Comparison of ENCODE assay signal across 12 cellular contexts in genomic region chr3:146142757-146143156, GRCh38. TPM values are rescaled to one million over a fixed set of nuclear protein-coding genes. Genes with fewer than 3 reads are reported as not detected.
DNase-seq lines count a peak whose midpoint lies in the region; ATAC-seq, FAIRE-seq and TF ChIP-seq lines count a peak whose summit lies in the region.
"Had no signal": no experiment of that assay in that cellular context is flagged by ENCODE, and none has a peak within 500 bp of the region (broad histone marks: within the 10 kb centered on the region; RNA-seq: fewer than 3 reads in every experiment).

No MANE protein-coding gene starts in this region.

- H3K9me3 ChIP-seq in MM.1S (replicated peaks; ENCODE audit: insufficient read depth, low read length), result no peaks in the 10 kb centered on the region
- H3K9me3 ChIP-seq in H1 (ENCODE audit: insufficient read depth in 2 of 2, low read depth in 1 of 2, low read length in 1 of 2), result no peaks in the 10 kb centered on the region
- H3K9me3 ChIP-seq in right lobe of liver, result no peaks in the 10 kb centered on the region

- H2BK120ac ChIP-seq in H1 (replicated peaks; ENCODE audit: low read depth, low read length), result no peak overlapping the region

- H3K14ac ChIP-seq in H1 (ENCODE audit: insufficient read length), result no peak overlapping the region

- no peak overlapping the region for H3K56ac ChIP-seq in H1 (replicated peaks; ENCODE audit: insufficient read length, low read depth, low read length)

- H3K9ac ChIP-seq in MM.1S (ENCODE audit: low read length), result no peak overlapping the region
- H3K9ac ChIP-seq in H1 (replicated peaks in 1 of 4; ENCODE audit: extremely low read depth in 1 of 4, low read depth in 3 of 4, low read length in 3 of 4), result no peak overlapping the region

- H2BK20ac ChIP-seq in H1 (ENCODE audit: low read length), result no peak overlapping the region

- H4K8ac ChIP-seq in H1 (ENCODE audit: extremely low read depth, insufficient read depth, low read length), result no peak overlapping the region

- no peak for FAIRE-seq in H1 (lab: Jason Lieb, UNC)

- H3K23ac ChIP-seq in H1 (ENCODE audit: insufficient read length), result no peak overlapping the region

- no peaks in the 10 kb centered on the region for H3K23me2 ChIP-seq in H1 (ENCODE audit: low read depth, low read length)

- H3F3A ChIP-seq in MM.1S (ENCODE audit: insufficient read depth, low read length), result no peaks in the 10 kb centered on the region

- no peaks in the 10 kb centered on the region for H3K27me3 ChIP-seq in MM.1S (replicated peaks; ENCODE audit: insufficient read depth, low read length)
- H3K27me3 ChIP-seq in H1 (replicated peaks in 1 of 4; ENCODE audit: control insufficient read depth in 3 of 4, extremely low read depth in 1 of 4, insufficient read depth in 3 of 4, low read length in 3 of 4), result no peaks in the 10 kb centered on the region
- no peaks in the 10 kb centered on the region for H3K27me3 ChIP-seq in right lobe of liver

- H3K4me2 ChIP-seq in MM.1S (ENCODE audit: low read depth, low read length) (no peak overlapping the region), H1 (ENCODE audit: insufficient read depth in 1 of 2, low read depth in 2 of 2, low read length in 2 of 2) (no peak overlapping the region)

- no peak overlapping the region for H4K91ac ChIP-seq in H1 (replicated peaks; ENCODE audit: insufficient read length, low read length)

- POLR2A ChIA-PET in H1 (lab: Charles Lee; ENCODE audit: partially characterized antibody), result no interaction called here

- no peaks in the 10 kb centered on the region for H4K20me1 ChIP-seq in MM.1S (ENCODE audit: insufficient read depth, low read length)
- peaks cover 0 to 1% of the 10 kb centered on the region in 2 experiments for H4K20me1 ChIP-seq in H1 (replicated peaks in 1 of 2; ENCODE audit: control insufficient read depth in 1 of 2, insufficient read depth in 2 of 2, low read length in 2 of 2)

- TF ChIP-seq EP300 in H1 (IDR thresholded peaks at IDR 0.05; ENCODE audit: borderline replicate concordance in 1 of 2, low read depth in 2 of 2, low read length in 2 of 2), result no peak

- intact Hi-C loops in right lobe of liver (cut with DNase I), result no loop called here

- H3K18ac ChIP-seq in H1 (ENCODE audit: extremely low read depth, low read length), result no peak overlapping the region

- WGBS in H1 (ENCODE audit: extremely low coverage in 1 of 2, insufficient coverage in 1 of 2, insufficient read length in 1 of 2, insufficient replicate concordance in 2 of 2, low coverage in 1 of 2, low lambda C conversion rate in 2 of 2, missing lambda C conversion rate in 1 of 2), 2 experiments, result 92% methylated on average over 3 of the region's 3 CpGs; no CpG with 5 or more reads in 1 of the 2 experiments
- WGBS in right lobe of liver (ENCODE audit: insufficient coverage, low coverage, low lambda C conversion rate, missing lambda C conversion rate), result 53% methylated on average over 3 of the region's 3 CpGs

- CTCF ChIA-PET in H1 (lab: Charles Lee; ENCODE audit: partially characterized antibody), result interaction anchor here (1.2 kb wide), 1 partner anchor 14 kb away, joined by 3 read pairs; no protein-coding TSS in a partner anchor

- H3K4me3 ChIP-seq in MM.1S (ENCODE audit: low read length) (no peak overlapping the region), H1 (ENCODE audit: extremely low read depth in 1 of 4, insufficient read depth in 2 of 4, low read depth in 3 of 4, low read length in 4 of 4) (no peak overlapping the region), right lobe of liver (no peak overlapping the region)

- H3K79me1 ChIP-seq in H1 (ENCODE audit: low read depth, low read length), result no peaks in the 10 kb centered on the region; the same call in 1 of the 2 replicates

- DNase-seq in MM.1S (peak; percentile 43), H1 (ENCODE audit: low read depth in 1 of 2, low spot score in 2 of 2) (no peak), right lobe of liver (no peak), superior temporal gyrus (ENCODE audit: extremely low spot score) (peak; percentile 67), NCI-H2227 (lab: John Stamatoyannopoulos, UW; ENCODE audit: unreplicated experiment) (no peak), T-helper 1 cell (no peak), SIG-M5 treated with dmso at 0.1 percent for 504 hours (lab: John Stamatoyannopoulos, UW; ENCODE audit: unreplicated experiment) (no peak)
- DNase-seq: activated naive CD4-positive, alpha-beta T cell treated with anti-CD3 and anti-CD28 coated beads, Interleukin-2, amount 10 ng/mL, durations not matched to agents 7 days and 5 days; DND-41; stimulated activated naive CD8-positive, alpha-beta T cell treated with anti-CD3 and anti-CD28 coated beads, Interleukin-15, amount 100 ng/mL, for 72 hours had no signal

- TF ChIP-seq POLR2A in H1 (IDR thresholded peaks at IDR 0.05; ENCODE audit: control extremely low read depth in 1 of 2, low read depth in 2 of 2, low read length in 2 of 2) (no peak), right lobe of liver (IDR thresholded peaks at IDR 0.05) (no peak)

- H3K4me1 ChIP-seq in MM.1S (ENCODE audit: low read length) (peaks cover 6% of the 10 kb centered on the region; the same call in 1 of the 2 replicates), H1 (replicated peaks in 1 of 4; ENCODE audit: control insufficient read depth in 3 of 4, insufficient read depth in 4 of 4, low read length in 3 of 4) (peaks cover 0 to 5% (median 0%) of the 10 kb centered on the region in 4 experiments; a peak in 1 of 7 replicates), right lobe of liver (peaks cover 0 to 6% (median 0%) of the 10 kb centered on the region in 4 donors)

- H3K79me2 ChIP-seq in MM.1S (ENCODE audit: low read length) (peaks cover 9% of the 10 kb centered on the region; the same call in 1 of the 2 replicates), H1 (ENCODE audit: control insufficient read depth in 1 of 2, insufficient read depth in 2 of 2, low read length in 2 of 2) (peaks cover 0 to 66% of the 10 kb centered on the region in 2 experiments; a peak in 2 of 4 replicates)

- H2AFZ ChIP-seq in MM.1S (ENCODE audit: low read length) (no peak overlapping the region), H1 (ENCODE audit: low read length) (no peak overlapping the region)

- H2BK12ac ChIP-seq in H1 (ENCODE audit: low read depth, low read length), result no peak overlapping the region

- H4K5ac ChIP-seq in H1 (ENCODE audit: insufficient read length, low read depth, low read length), result no peak overlapping the region

- no peak for TF ChIP-seq RAD21 in H1 (IDR thresholded peaks at IDR 0.05 in 1 of 2, conservative IDR thresholded peaks at IDR 0.05 in 1 of 2; ENCODE audit: low read depth in 2 of 2, low read length in 2 of 2)

- no peak for TF ChIP-seq CTCF in MM.1S (IDR thresholded peaks at IDR 0.05; ENCODE audit: low read length)
- TF ChIP-seq CTCF in H1 (IDR thresholded peaks at IDR 0.05; ENCODE audit: control extremely low read depth in 1 of 3, insufficient read depth in 1 of 3, low read depth in 1 of 3, low read length in 3 of 3), result no peak
- TF ChIP-seq CTCF in right lobe of liver (IDR thresholded peaks at IDR 0.05), result no peak

- no peak overlapping the region for H3K4ac ChIP-seq in H1 (replicated peaks; ENCODE audit: insufficient read length, low read depth, low read length)

- H3K36me3 ChIP-seq in MM.1S (replicated peaks; ENCODE audit: insufficient read depth, low read length) (no peaks in the 10 kb centered on the region), H1 (ENCODE audit: control insufficient read depth in 2 of 4, insufficient read depth in 4 of 4, low read length in 3 of 4) (no peaks in the 10 kb centered on the region), right lobe of liver (no peaks in the 10 kb centered on the region)

- no peaks in the 10 kb centered on the region for H3K9me2 ChIP-seq in MM.1S (replicated peaks; ENCODE audit: insufficient read depth, low read length)

- H3K27ac ChIP-seq in MM.1S (ENCODE audit: low read length), result no peak overlapping the region
- no peak overlapping the region for H3K27ac ChIP-seq in H1 (ENCODE audit: low read depth, low read length)
- no peak overlapping the region for H3K27ac ChIP-seq in right lobe of liver

- peak; percentile 46 to 71 (median 54) for ATAC-seq in right lobe of liver
- ATAC-seq in HG03039 (IDR thresholded peaks at IDR 0.05; ENCODE audit: unreplicated experiment), result no peak
- ATAC-seq: activated CD4-positive, CD25-positive, alpha-beta regulatory T cell treated with anti-CD3 and anti-CD28 coated beads, Interleukin-2, amount 50 U/mL, for 24 hours; stimulated activated naive CD8-positive, alpha-beta T cell treated with anti-CD3 and anti-CD28 coated beads, Interleukin-15, amount 100 ng/mL, for 72 hours had no signal

- H2BK15ac ChIP-seq in H1 (ENCODE audit: low read length), result no peak overlapping the region

- H2AK5ac ChIP-seq in H1 (ENCODE audit: low read depth, low read length), result no peak overlapping the region

- H2BK5ac ChIP-seq in H1 (ENCODE audit: low read depth, low read length), result no peak overlapping the region

TF ChIP-seq in H1, 55 proteins besides CTCF, POLR2A, EP300 and RAD21:
- TF ChIP-seq BACH1 (IDR thresholded peaks at IDR 0.05; ENCODE audit: low read length) (peak; percentile 45; the same call in 1 of the 2 replicates), SIX5 (IDR thresholded peaks at IDR 0.05; ENCODE audit: low read depth, low read length) (no peak), MAFK (IDR thresholded peaks at IDR 0.05; ENCODE audit: low read depth, low read length) (peak; percentile 48; the same call in 1 of the 2 replicates), SP2 (IDR thresholded peaks at IDR 0.05; ENCODE audit: low read length) (no peak)
TF ChIP-seq in H1: peak in this region for 2.

RNA-seq across cellular contexts. Expression of gene PLOD2, which starts 18.2 kb away (rescaled TPM):
- total RNA-seq in H1 (2021; fragmentation: NEBNext Ultra II Directional; extraction: Animal tissue kit (Norgen Biotek cat#: 25700)), result 25.7 and 28.7 TPM in 2 replicates
- 2.5 and 4.0 TPM in 2 replicates for polyA plus RNA-seq in H1 (2011; rRNA removed)
- 5.9 TPM for polyA plus RNA-seq in H1 (2011; cell fraction: cytosol; rRNA removed)
- polyA plus RNA-seq in H1 (2011; cell fraction: nucleus; rRNA removed), result 3.4 TPM
- 9.4 to 20.5 TPM (median 15.2 TPM) in 4 replicates for polyA plus RNA-seq in H1 (2012, experiment 1 of 2)
- polyA plus RNA-seq in H1 (2012, experiment 2 of 2), result 1.1 TPM
- polyA plus RNA-seq in H1 (2013, experiment 1 of 2), result 66.7 TPM
- 69.8 TPM for polyA plus RNA-seq in H1 (2013, experiment 2 of 2)
- polyA minus RNA-seq in H1 (2011; rRNA and poly(A)+ RNA removed), result 5.1 and 9.2 TPM in 2 replicates
- 6.1 TPM for polyA minus RNA-seq in H1 (2011; cell fraction: cytosol; rRNA and poly(A)+ RNA removed)
- 14.6 TPM for polyA minus RNA-seq in H1 (2011; cell fraction: nucleus; rRNA and poly(A)+ RNA removed)
- total RNA-seq in right lobe of liver, result 100 to 1,000 TPM in 1 of 6 experiments, 10 to 100 TPM in 5; 22.7 to 196 (median 57.6) TPM

Comparison
In these comparisons a context has a peak if more than half of its experiments do, and no peak if none do; other contexts are left out.
1. DNase-seq: peak in MM.1S (single experiment) and superior temporal gyrus (single experiment); none in H1 (0 of 2), right lobe of liver (0 of 3), NCI-H2227 (single experiment), T-helper 1 cell (0 of 5) and SIG-M5 treated with dmso at 0.1 percent for 504 hours (single experiment).